12 cellular contexts compared by ENCODE assay signal in genomic region chr1:66943361-66943969, GRCh38. TPM values are rescaled to one million over a fixed set of nuclear protein-coding genes. Genes with fewer than 3 reads are reported as not detected.
DNase-seq lines count a peak whose midpoint lies in the region; ATAC-seq and TF ChIP-seq lines count a peak whose summit lies in the region.
"Had no signal": no experiment of that assay in that cellular context is flagged by ENCODE, and none has a peak within 500 bp of the region (broad histone marks: within the 10 kb centered on the region; RNA-seq: fewer than 3 reads in every experiment).

No MANE protein-coding gene starts in this region.

- peaks cover 74% of the 10 kb centered on the region for H3K36me3 Mint-ChIP-seq in CD4-positive, alpha-beta T cell (ENCODE audit: low read depth)
- H3K36me3 Mint-ChIP-seq in H9 (ENCODE audit: insufficient read depth in 1 of 3, low read depth in 3 of 3) = peaks cover 8 to 29% (median 21%) of the 10 kb centered on the region in 3 experiments; a peak in 6 of 7 replicates
- H3K36me3 Mint-ChIP-seq in naive B cell = peaks cover 29 to 30% of the 10 kb centered on the region in 2 donors

- no peak overlapping the region for H3K9ac ChIP-seq in H9 (ENCODE audit: extremely low read depth, insufficient read length, low read length)

- H3K27me3 ChIP-seq in CD4-positive, alpha-beta T cell (ENCODE audit: control insufficient read depth, insufficient read depth, low read length) = no peaks in the 10 kb centered on the region
- H3K27me3 ChIP-seq in H9 (ENCODE audit: insufficient read depth, low read length) (no peaks in the 10 kb centered on the region), ascending aorta (no peaks in the 10 kb centered on the region)
- H3K27me3 ChIP-seq: cardiac muscle cell, right atrium auricular region had no signal

- H3K9me3 ChIP-seq in CD4-positive, alpha-beta T cell (ENCODE audit: control insufficient read depth, low read length) = no peaks in the 10 kb centered on the region
- H3K9me3 ChIP-seq in H9 (ENCODE audit: control insufficient read depth, low read depth, low read length) (no peaks in the 10 kb centered on the region), ascending aorta (no peaks in the 10 kb centered on the region)
- H3K9me3 ChIP-seq: right atrium auricular region, thoracic aorta had no signal

- WGBS in H9 (ENCODE audit: extremely low coverage, insufficient read length, low lambda C conversion rate) = no CpG with 5 or more reads among the region's 5 CpGs

- no peak for TF ChIP-seq CTCF in CD4-positive, alpha-beta T cell (IDR thresholded peaks at IDR 0.05)
- TF ChIP-seq CTCF in H9 (conservative IDR thresholded peaks at IDR 0.05) (no peak), ascending aorta (IDR thresholded peaks at IDR 0.05) (no peak)

- POLR2A ChIA-PET in CD4-positive, alpha-beta T cell (lab: Charles Lee) = no interaction called here

- H3K56ac ChIP-seq in H9 (ENCODE audit: insufficient read length, low read depth, low read length) = no peak overlapping the region

- H3K79me2 ChIP-seq in H9 (ENCODE audit: insufficient read depth, low read length) = peaks cover 2% of the 10 kb centered on the region; the same call in 1 of the 2 replicates

- no peaks in the 10 kb centered on the region for H3K27me3 Mint-ChIP-seq in CD4-positive, alpha-beta T cell
- H3K27me3 Mint-ChIP-seq in H9 (ENCODE audit: low read depth) (no peaks in the 10 kb centered on the region), naive B cell (no peaks in the 10 kb centered on the region)

- no peaks in the 10 kb centered on the region for H4K20me1 ChIP-seq in H9 (ENCODE audit: control insufficient read depth, insufficient read depth, insufficient read length)

- H3K23me2 ChIP-seq in H9 (ENCODE audit: insufficient read length, low read depth, low read length, poor library complexity, severe bottlenecking) = no peaks in the 10 kb centered on the region

- H3K14ac ChIP-seq in H9 (ENCODE audit: insufficient read depth, low read length) = no peak overlapping the region

- H2BK20ac ChIP-seq in H9 (ENCODE audit: low read depth, low read length, poor library complexity, severe bottlenecking) = no peak overlapping the region

- H2AK5ac ChIP-seq in H9 (ENCODE audit: insufficient read length, low read length) = no peak overlapping the region

- H2AFZ ChIP-seq in H9 (ENCODE audit: low read length) = no peak overlapping the region

- no peak overlapping the region for H3K4me2 ChIP-seq in H9 (ENCODE audit: insufficient read depth, insufficient read length, low read length)

- no peak overlapping the region for H4K5ac ChIP-seq in H9 (ENCODE audit: insufficient read length, low read depth, low read length)

- peaks cover 2% of the 10 kb centered on the region for H3K79me1 ChIP-seq in H9 (ENCODE audit: insufficient read depth, low read depth, low read length, poor library complexity, severe bottlenecking)

- no peaks in the 10 kb centered on the region for H3K9me3 Mint-ChIP-seq in CD4-positive, alpha-beta T cell
- H3K9me3 Mint-ChIP-seq in H9 (no peaks in the 10 kb centered on the region), naive B cell (no peaks in the 10 kb centered on the region)

- H2BK15ac ChIP-seq in H9 (ENCODE audit: low read depth, low read length) = no peak overlapping the region

- CTCF ChIA-PET in CD4-positive, alpha-beta T cell (lab: Charles Lee) = no interaction called here

- no peak overlapping the region for H3K23ac ChIP-seq in H9 (ENCODE audit: insufficient read length, low read depth, low read length)

- intact Hi-C loops in CD4-positive, alpha-beta T cell (cut with DNase I, micrococcal nuclease) = no loop called here
- intact Hi-C loops in ascending aorta (cut with DNase I) = no loop called here

- H2BK12ac ChIP-seq in H9 (ENCODE audit: insufficient read length, low read depth, low read length) = no peak overlapping the region

- H3K4me1 Mint-ChIP-seq in CD4-positive, alpha-beta T cell (ENCODE audit: low read depth) = peaks cover 79% of the 10 kb centered on the region
- peaks cover 9 to 13% of the 10 kb centered on the region in 2 experiments for H3K4me1 Mint-ChIP-seq in H9
- H3K4me1 Mint-ChIP-seq in naive B cell = peaks cover 12 to 32% (median 24%) of the 10 kb centered on the region in 3 donors

- H3K4me3 ChIP-seq in ascending aorta = no peak overlapping the region
- H3K4me3 ChIP-seq: cardiac muscle cell, right atrium auricular region, thoracic aorta had no signal

- H3T11ph ChIP-seq in H9 (ENCODE audit: low read length) = no peak overlapping the region

- no peak overlapping the region for H4K91ac ChIP-seq in H9 (ENCODE audit: insufficient read length, low read depth, low read length)

- H2BK120ac ChIP-seq in H9 (ENCODE audit: low read depth, low read length, poor library complexity, severe bottlenecking) = no peak overlapping the region

- no peak overlapping the region for H3K27ac ChIP-seq in CD4-positive, alpha-beta T cell (ENCODE audit: low read depth, low read length)
- no peak overlapping the region for H3K27ac ChIP-seq in H9 (ENCODE audit: insufficient read length, low read depth, low read length)
- H3K27ac ChIP-seq in ascending aorta = peak overlapping the region; percentile 13 to 31
- H3K27ac ChIP-seq: cardiac muscle cell had no signal

- peak overlapping the region; percentile 76 for H3K27ac Mint-ChIP-seq in CD4-positive, alpha-beta T cell
- H3K27ac Mint-ChIP-seq in H9 = peak overlapping the region; percentile 16 to 91 (median 22); a peak in 3 of 7 replicates
- peak overlapping the region; percentile 2 to 56 (median 21) for H3K27ac Mint-ChIP-seq in naive B cell

- no peak for DNase-seq in CD4-positive, alpha-beta T cell
- DNase-seq in H9 (no peak), ascending aorta (ENCODE audit: low spot score in 2 of 2) (no peak), naive B cell (no peak), NCI-H226 (no peak), AG20443 (ENCODE audit: low spot score) (no peak)
- DNase-seq: NCI-H2227 treated with DMSO at 0.1 percent for 48 hours had no signal

- H3K18ac ChIP-seq in H9 (ENCODE audit: insufficient read length, low read depth, low read length) = no peak overlapping the region

- no peak overlapping the region for H2BK5ac ChIP-seq in H9 (ENCODE audit: insufficient read length, low read length)

- no peak for ATAC-seq in CD4-positive, alpha-beta T cell (ENCODE audit: poor library complexity)
- ATAC-seq in naive B cell (ENCODE audit: low read depth in 2 of 2) (no peak), GM19397 (IDR thresholded peaks at IDR 0.05; ENCODE audit: unreplicated experiment) (no peak), GM21717 (IDR thresholded peaks at IDR 0.05; ENCODE audit: unreplicated experiment) (no peak)

- H3K36me3 ChIP-seq in ascending aorta = peaks cover 15 to 16% of the 10 kb centered on the region in 2 donors

- H3K4me1 ChIP-seq in H9 (ENCODE audit: insufficient read depth, low read length) (no peaks in the 10 kb centered on the region), ascending aorta (peaks cover 5 to 33% of the 10 kb centered on the region in 2 donors)

- H3K4ac ChIP-seq in H9 (ENCODE audit: low read depth, low read length) = no peak overlapping the region

- H3K4me3 Mint-ChIP-seq in CD4-positive, alpha-beta T cell = peak overlapping the region; percentile 22
- H3K4me3 Mint-ChIP-seq in H9 (no peak overlapping the region), naive B cell (no peak overlapping the region)

- H4K8ac ChIP-seq in H9 (replicated peaks; ENCODE audit: insufficient read length, low read depth, low read length) = no peak overlapping the region

RNA-seq across cellular contexts. Expression of gene MIER1, which starts 18.7 kb away (rescaled TPM):
- total RNA-seq in CD4-positive, alpha-beta T cell = 100 to 1,000 TPM; 106 to 107 TPM
- total RNA-seq in H9 (2021) = 28.5 and 29.7 TPM in 2 replicates
- total RNA-seq in ascending aorta = 18.4 TPM
- 10 to 100 TPM; 21.1 to 40.5 (median 35.9) TPM for polyA plus RNA-seq in naive B cell (ENCODE audit: low read depth in 6 of 6)

RNA-seq across cellular contexts. Expression of gene DNAI4, which starts 18.8 kb away (rescaled TPM):
- total RNA-seq in CD4-positive, alpha-beta T cell = 1 to 10 TPM; 5.0 to 8.8 TPM
- total RNA-seq in H9 (2021) (0.81 and 1.4 TPM in 2 replicates), ascending aorta (not detected)
- 1 to 10 TPM in 3 of 6 donors, under 1 TPM in 2, not detected in 1; 0.40 to 4.1 (median 1.3) TPM for polyA plus RNA-seq in naive B cell (ENCODE audit: low read depth in 6 of 6)

Comparison
In these comparisons a context has a peak if more than half of its experiments do, and no peak if none do; other contexts are left out.
1. H3K27ac ChIP-seq: peak in ascending aorta (2 of 2); none in CD4-positive, alpha-beta T cell (single experiment) and H9 (single experiment).
2. H3K27ac Mint-ChIP-seq: peak in every context shown above with its lines; median percentile 76 in CD4-positive, alpha-beta T cell; 22 in H9; 21 in naive B cell.